Comparison of ENCODE assay signal across 2 cellular contexts in genomic region chr18:49472459-49472858, GRCh38.
TF ChIP-seq lines count a peak whose summit lies in the region.

No MANE protein-coding gene starts in this region.

TF ChIP-seq in HepG2, 621 proteins besides CTCF, POLR2A, EP300 and RAD21:
- TF ChIP-seq MAFK (conservative IDR thresholded peaks at IDR 0.05 in 1 of 2, IDR thresholded peaks at IDR 0.05 in 1 of 2; ENCODE audit: low read length in 2 of 2) (peak; percentile 93 to 95), LRRFIP1 (CRISPR knock-in tag; conservative IDR thresholded peaks at IDR 0.05) (no peak), ZNF180 (CRISPR knock-in tag; IDR thresholded peaks at IDR 0.05; ENCODE audit: borderline replicate concordance, low read depth) (no peak), MAFF (IDR thresholded peaks at IDR 0.05; ENCODE audit: low read depth, low read length) (peak; percentile 91)
- TF ChIP-seq, protein P1, sequence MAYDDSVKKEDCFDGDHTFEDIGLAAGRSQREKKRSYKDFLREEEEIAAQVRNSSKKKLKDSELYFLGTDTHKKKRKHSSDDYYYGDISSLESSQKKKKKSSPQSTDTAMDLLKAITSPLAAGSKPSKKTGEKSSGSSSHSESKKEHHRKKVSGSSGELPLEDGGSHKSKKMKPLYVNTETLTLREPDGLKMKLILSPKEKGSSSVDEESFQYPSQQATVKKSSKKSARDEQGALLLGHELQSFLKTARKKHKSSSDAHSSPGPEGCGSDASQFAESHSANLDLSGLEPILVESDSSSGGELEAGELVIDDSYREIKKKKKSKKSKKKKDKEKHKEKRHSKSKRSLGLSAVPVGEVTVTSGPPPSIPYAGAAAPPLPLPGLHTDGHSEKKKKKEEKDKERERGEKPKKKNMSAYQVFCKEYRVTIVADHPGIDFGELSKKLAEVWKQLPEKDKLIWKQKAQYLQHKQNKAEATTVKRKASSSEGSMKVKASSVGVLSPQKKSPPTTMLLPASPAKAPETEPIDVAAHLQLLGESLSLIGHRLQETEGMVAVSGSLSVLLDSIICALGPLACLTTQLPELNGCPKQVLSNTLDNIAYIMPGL (CRISPR knock-in tag; IDR thresholded peaks at IDR 0.05; ENCODE audit: borderline replicate concordance in 1 of 2, low read depth in 1 of 2) = no peak

TF ChIP-seq in H1, 55 proteins besides CTCF, POLR2A, EP300 and RAD21:
- no peak for TF ChIP-seq CEBPB (IDR thresholded peaks at IDR 0.05; ENCODE audit: low read depth, low read length)
- TF ChIP-seq MAFK (IDR thresholded peaks at IDR 0.05; ENCODE audit: low read depth, low read length) = peak; percentile 54; the same call in 1 of the 2 replicates
